In genomic region chr4:48015678-48016077, GRCh38 we compare ENCODE assay signal across 12 cellular contexts. TPM values are rescaled to one million over a fixed set of nuclear protein-coding genes. Genes with fewer than 3 reads are reported as not detected.
DNase-seq lines count a peak whose midpoint lies in the region; ATAC-seq and TF ChIP-seq lines count a peak whose summit lies in the region.
"Had no signal": no experiment of that assay in that cellular context is flagged by ENCODE, and none has a peak within 500 bp of the region (broad histone marks: within the 10 kb centered on the region; RNA-seq: fewer than 3 reads in every experiment).

No MANE protein-coding gene starts in this region.

- H3K4me1 ChIP-seq in CD4-positive, CD25-positive, alpha-beta regulatory T cell (ENCODE audit: control insufficient read depth, insufficient read depth, low read length, poor library complexity, severe bottlenecking) = peaks cover 18% of the 10 kb centered on the region
- peaks cover 7% of the 10 kb centered on the region for H3K4me1 ChIP-seq in foreskin keratinocyte
- H3K4me1 ChIP-seq: SJSA1 had no signal

- no peak for DNase-seq in CD4-positive, CD25-positive, alpha-beta regulatory T cell
- no peak for DNase-seq in LNCaP clone FGC (ENCODE audit: low read depth)
- no peak for DNase-seq in coronary artery (ENCODE audit: low spot score)
- DNase-seq in nephron progenitor cell = no peak
- DNase-seq in NCI-H146 (lab: John Stamatoyannopoulos, UW) = no peak
- DNase-seq in ureter (ENCODE audit: low spot score) = no peak
- no peak for DNase-seq in foreskin keratinocyte
- DNase-seq in Kasumi-1 (lab: John Stamatoyannopoulos, UW) = no peak
- DNase-seq: NCI-H1436 had no signal

- H3K4me3 Mint-ChIP-seq in CD4-positive, CD25-positive, alpha-beta regulatory T cell = peak overlapping the region; percentile 59 to 93 (median 88)
- peak overlapping the region; percentile 80 for H3K4me3 Mint-ChIP-seq in nephron progenitor cell

- H3K27me3 ChIP-seq in CD4-positive, CD25-positive, alpha-beta regulatory T cell (ENCODE audit: control insufficient read depth, insufficient read depth, low read length) = peaks cover 8% of the 10 kb centered on the region
- no peaks in the 10 kb centered on the region for H3K27me3 ChIP-seq in foreskin keratinocyte
- H3K27me3 ChIP-seq: SJSA1, vagina had no signal

- H3K9me3 ChIP-seq in CD4-positive, CD25-positive, alpha-beta regulatory T cell (ENCODE audit: control insufficient read depth in 2 of 2, low read length in 2 of 2) = no peaks in the 10 kb centered on the region
- H3K9me3 ChIP-seq: SJSA1, vagina had no signal

- peaks cover 0 to 2% (median 0%) of the 10 kb centered on the region in 7 donors for H3K9me3 Mint-ChIP-seq in CD4-positive, CD25-positive, alpha-beta regulatory T cell
- peaks cover 25% of the 10 kb centered on the region for H3K9me3 Mint-ChIP-seq in nephron progenitor cell

- peaks cover 46% of the 10 kb centered on the region for H3K27me3 Mint-ChIP-seq in CD4-positive, CD25-positive, alpha-beta regulatory T cell
- H3K27me3 Mint-ChIP-seq in nephron progenitor cell (ENCODE audit: low read depth, poor library complexity) = peaks cover 46% of the 10 kb centered on the region

- no peaks in the 10 kb centered on the region for H3K36me3 ChIP-seq in CD4-positive, CD25-positive, alpha-beta regulatory T cell (ENCODE audit: control insufficient read depth, insufficient read depth, low read length)
- H3K36me3 ChIP-seq: SJSA1, vagina had no signal

- ATAC-seq in CD4-positive, CD25-positive, alpha-beta regulatory T cell (ENCODE audit: low read depth in 2 of 2) = no peak
- ATAC-seq in foreskin keratinocyte = no peak

- no peak overlapping the region for H3K27ac ChIP-seq in CD4-positive, CD25-positive, alpha-beta regulatory T cell (ENCODE audit: insufficient read depth, low read length, poor library complexity, severe bottlenecking)
- H3K27ac ChIP-seq in coronary artery (no peak overlapping the region), foreskin keratinocyte (no peak overlapping the region)
- H3K27ac ChIP-seq: SJSA1, vagina had no signal

- no peak for TF ChIP-seq CTCF in LNCaP clone FGC (IDR thresholded peaks at IDR 0.05; ENCODE audit: control insufficient read depth, extremely low read depth, insufficient read depth)
- no peak for TF ChIP-seq CTCF in coronary artery (IDR thresholded peaks at IDR 0.05)
- no peak for TF ChIP-seq CTCF in nephron progenitor cell (IDR thresholded peaks at IDR 0.05)
- TF ChIP-seq CTCF in foreskin keratinocyte (conservative IDR thresholded peaks at IDR 0.05) = no peak

- H3K4me1 Mint-ChIP-seq in CD4-positive, CD25-positive, alpha-beta regulatory T cell = peaks cover 0 to 18% (median 10%) of the 10 kb centered on the region in 4 donors
- H3K4me1 Mint-ChIP-seq in nephron progenitor cell = peaks cover 8% of the 10 kb centered on the region

- H3K4me3 ChIP-seq in CD4-positive, CD25-positive, alpha-beta regulatory T cell (ENCODE audit: low read depth, low read length) = peak overlapping the region; percentile 44
- H3K4me3 ChIP-seq in LNCaP clone FGC (ENCODE audit: low read depth, low read length) (peak overlapping the region; percentile 62), coronary artery (peak overlapping the region; percentile 88)

- peak overlapping the region in 1 of 3 donors; percentile 68 for H3K27ac Mint-ChIP-seq in CD4-positive, CD25-positive, alpha-beta regulatory T cell
- no peak overlapping the region for H3K27ac Mint-ChIP-seq in nephron progenitor cell

- H3K36me3 Mint-ChIP-seq in CD4-positive, CD25-positive, alpha-beta regulatory T cell = no peaks in the 10 kb centered on the region
- no peaks in the 10 kb centered on the region for H3K36me3 Mint-ChIP-seq in nephron progenitor cell (ENCODE audit: low read depth)

RNA-seq across cellular contexts. Expression of gene CNGA1, which starts 0.8 kb away (rescaled TPM):
- not detected for total RNA-seq in CD4-positive, CD25-positive, alpha-beta regulatory T cell
- polyA plus RNA-seq in CD4-positive, CD25-positive, alpha-beta regulatory T cell = under 1 TPM in 1 of 4 donors, not detected in 3; 0.06 TPM
- 36.8 TPM for total RNA-seq in ureter
- 0.31 and 0.53 TPM in 2 replicates for total RNA-seq in foreskin keratinocyte
- 0.41 and 0.50 TPM in 2 replicates for polyA plus RNA-seq in foreskin keratinocyte
- total RNA-seq: Daoy, SJSA1 had no signal

RNA-seq across cellular contexts. Expression of gene NIPAL1, which starts 0.9 kb away (rescaled TPM):
- total RNA-seq in CD4-positive, CD25-positive, alpha-beta regulatory T cell = 0.52 TPM
- under 1 TPM in 3 of 4 donors, not detected in 1; 0.15 to 0.74 (median 0.72) TPM for polyA plus RNA-seq in CD4-positive, CD25-positive, alpha-beta regulatory T cell
- total RNA-seq in ureter (57.3 TPM), foreskin keratinocyte (16.2 and 17.0 TPM in 2 replicates)
- polyA plus RNA-seq in foreskin keratinocyte = 3.2 and 4.3 TPM in 2 replicates

Comparison
In these comparisons a context has a peak if more than half of its experiments do, and no peak if none do; other contexts are left out.
1. RNA of gene CNGA1, which starts 0.8 kb away (total RNA-seq): 36.8 TPM in ureter (single experiment); 0.31 to 0.53 TPM in foreskin keratinocyte and not detected in CD4-positive, CD25-positive, alpha-beta regulatory T cell (single experiment); every median in the first group is over 10 times any median in the second.
2. RNA of gene NIPAL1, which starts 0.9 kb away (total RNA-seq): 57.3 TPM in ureter (single experiment) and 16.2 to 17.0 TPM in foreskin keratinocyte; 0.52 TPM in CD4-positive, CD25-positive, alpha-beta regulatory T cell (single experiment); every median in the first group is over 10 times any median in the second.
3. Peak in every context shown above with its lines, with median percentiles within 50 percentile points of each other: H3K4me3 ChIP-seq.